16 cellular contexts compared by ENCODE assay signal in the genomic region with DNA sequence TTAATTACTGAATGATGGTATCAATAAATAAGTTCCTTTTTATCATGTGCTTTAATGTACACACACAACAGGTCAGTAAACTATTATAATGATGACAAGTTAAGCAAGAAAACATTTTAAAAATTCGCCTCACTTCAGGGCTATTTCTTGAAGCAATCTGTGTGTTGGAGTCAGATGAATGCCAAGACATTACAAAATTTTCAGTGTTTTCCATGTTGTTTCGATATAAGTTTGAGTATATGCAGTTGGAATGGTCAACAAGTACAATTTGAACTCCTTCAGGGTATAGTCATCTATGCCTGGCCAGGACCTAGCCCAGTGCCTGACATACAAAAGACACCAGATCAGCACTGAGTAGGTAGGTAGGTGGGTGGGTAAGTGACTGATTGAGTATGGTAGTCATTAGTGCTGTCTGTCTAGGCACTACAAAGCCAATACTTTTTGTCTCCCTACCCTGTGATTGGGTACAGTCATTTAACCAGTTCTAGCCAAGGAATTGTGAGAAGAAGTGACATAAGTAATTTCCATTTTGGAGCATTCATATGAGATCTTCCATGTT.
"Had no signal": no experiment of that assay in that cellular context is flagged by ENCODE, and none has a peak within 500 bp of the region (broad histone marks: within the 10 kb centered on the region; RNA-seq: fewer than 3 reads in every experiment).

No MANE protein-coding gene starts in this region.

- H3K4me3 Mint-ChIP-seq: effector memory CD8-positive, alpha-beta T cell; naive thymus-derived CD8-positive, alpha-beta T cell had no signal

- H3K27me3 ChIP-seq: esophagus muscularis mucosa, gastroesophageal sphincter, right atrium auricular region, tibial artery, upper lobe of right lung had no signal

- H3K9me3 Mint-ChIP-seq: effector memory CD8-positive, alpha-beta T cell; naive thymus-derived CD8-positive, alpha-beta T cell had no signal

- H3K27me3 Mint-ChIP-seq: effector memory CD8-positive, alpha-beta T cell; naive thymus-derived CD8-positive, alpha-beta T cell had no signal

- DNase-seq: effector memory CD8-positive, alpha-beta T cell; foreskin fibroblast; glutamatergic neuron; islet precursor cell; mammary epithelial cell; naive thymus-derived CD8-positive, alpha-beta T cell; small intestine; stimulated activated CD4-positive, alpha-beta T cell treated with anti-CD3 and anti-CD28 coated beads, Interleukin-12 subunit alpha, Interleukin-12 subunit beta, amount 100 ng/mL, for 4 hours; stimulated activated naive CD4-positive, alpha-beta T cell treated with Interleukin-2 at 50 U/mL for 16 hours; tibial artery; upper lobe of right lung had no signal

- H3K27ac Mint-ChIP-seq: effector memory CD8-positive, alpha-beta T cell; naive thymus-derived CD8-positive, alpha-beta T cell had no signal

- H3K27ac ChIP-seq: epithelial cell of prostate, esophagus muscularis mucosa, gastroesophageal sphincter, right atrium auricular region, tibial artery, upper lobe of right lung had no signal

- ATAC-seq: effector memory CD8-positive, alpha-beta T cell; gastroesophageal sphincter; left lobe of liver; naive thymus-derived CD8-positive, alpha-beta T cell; upper lobe of right lung had no signal

- H3K4me3 ChIP-seq: esophagus muscularis mucosa, gastroesophageal sphincter, right atrium auricular region, tibial artery, upper lobe of right lung had no signal

- H3K9me3 ChIP-seq: esophagus muscularis mucosa, gastroesophageal sphincter, right atrium auricular region, tibial artery, upper lobe of right lung had no signal

- H3K36me3 ChIP-seq: esophagus muscularis mucosa, gastroesophageal sphincter, right atrium auricular region, tibial artery, upper lobe of right lung had no signal
